ENCODE assay signal across 8 cellular contexts in the genomic region with DNA sequence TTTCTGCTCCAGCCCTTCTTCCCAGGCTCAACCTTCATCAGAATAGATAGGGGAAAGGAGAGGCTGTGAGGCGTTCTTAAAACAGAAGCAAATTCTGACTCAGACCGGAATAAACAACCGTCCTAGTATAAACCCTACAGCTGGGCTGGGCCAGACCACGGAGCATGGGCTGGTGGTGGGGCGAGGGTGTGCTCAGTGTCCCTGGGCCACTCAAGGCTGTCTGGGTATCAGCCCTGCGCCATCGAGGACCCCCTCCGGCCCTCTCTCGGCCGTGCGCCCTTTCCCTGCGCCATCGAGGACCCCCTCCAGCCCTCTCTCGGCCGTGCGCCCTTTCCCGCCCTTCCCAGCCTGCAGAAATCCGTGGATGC. TPM values are rescaled to one million over a fixed set of nuclear protein-coding genes. Genes with fewer than 3 reads are reported as not detected.
DNase-seq lines count a peak whose midpoint lies in the region; ATAC-seq and TF ChIP-seq lines count a peak whose summit lies in the region.

No MANE protein-coding gene starts in this region.

- H3K27me3 ChIP-seq in HUES48 (ENCODE audit: control insufficient read depth, insufficient read depth, low read length) = peaks cover 27% of the 10 kb centered on the region

- no peaks in the 10 kb centered on the region for H3K36me3 ChIP-seq in HUES48 (ENCODE audit: control insufficient read depth, insufficient read depth, low read length)

- ATAC-seq in GM18868 (IDR thresholded peaks at IDR 0.05; ENCODE audit: unreplicated experiment) = no peak

- H3K27me3 Mint-ChIP-seq in dendritic cell treated with granulocyte-macrophage colony-stimulating factor and Interleukin-4, amounts not matched to agents 40 ng/mL and 50 ng/mL, for 4 days = no peaks in the 10 kb centered on the region

- POLR2A ChIA-PET in GM10248 (lab: Yijun Ruan, JAX) = no interaction called here

- CTCF ChIA-PET in GM10248 (lab: Yijun Ruan, JAX) = interaction anchor here (1.3 to 5.8 kb wide), 14 partner anchors 11 to 56 kb away, joined by 3 to 68 read pairs (median 12); a partner anchor contains a TSS

- peak overlapping the region; percentile 66 for H3K27ac Mint-ChIP-seq in dendritic cell treated with granulocyte-macrophage colony-stimulating factor and Interleukin-4, amounts not matched to agents 40 ng/mL and 50 ng/mL, for 4 days

- peaks cover 10% of the 10 kb centered on the region; the same call in 1 of the 2 replicates for H3K4me1 ChIP-seq in HUES48 (ENCODE audit: control insufficient read depth, insufficient read depth, low read length)

- no peaks in the 10 kb centered on the region for H3K9me3 ChIP-seq in HUES48 (ENCODE audit: control insufficient read depth, insufficient read depth, low read length)

- in situ Hi-C loops in G401 (cut with HindIII; ENCODE audit: low sequenced_read_pairs) = no loop called here

- peak overlapping the region; percentile 2 for H3K27ac ChIP-seq in HUES48 (ENCODE audit: low read depth, low read length)

- peaks cover 22% of the 10 kb centered on the region for H3K4me1 Mint-ChIP-seq in dendritic cell treated with granulocyte-macrophage colony-stimulating factor and Interleukin-4, amounts not matched to agents 40 ng/mL and 50 ng/mL, for 4 days (ENCODE audit: low read depth)

- H3K9ac ChIP-seq in HUES48 (ENCODE audit: low read depth, low read length) = peak overlapping the region; percentile 29; the same call in 1 of the 2 replicates

- H3K4me3 Mint-ChIP-seq in dendritic cell treated with granulocyte-macrophage colony-stimulating factor and Interleukin-4, amounts not matched to agents 40 ng/mL and 50 ng/mL, for 4 days = peak overlapping the region; percentile 70

- H3K36me3 Mint-ChIP-seq in dendritic cell treated with granulocyte-macrophage colony-stimulating factor and Interleukin-4, amounts not matched to agents 40 ng/mL and 50 ng/mL, for 4 days (ENCODE audit: low read depth) = peaks cover 98% of the 10 kb centered on the region

- peak overlapping the region; percentile 74 for H3K4me3 ChIP-seq in HUES48 (ENCODE audit: low read depth, low read length)

- intact Hi-C loops in dendritic cell treated with granulocyte-macrophage colony-stimulating factor and Interleukin-4, amounts not matched to agents 40 ng/mL and 50 ng/mL, for 4 days (cut with micrococcal nuclease) = no loop called here

- no peak for TF ChIP-seq CTCF in GM10248 (IDR thresholded peaks at IDR 0.05; ENCODE audit: control extremely low read depth, extremely low read depth, low read depth, missing control alignments)

- H3K9me3 Mint-ChIP-seq in dendritic cell treated with granulocyte-macrophage colony-stimulating factor and Interleukin-4, amounts not matched to agents 40 ng/mL and 50 ng/mL, for 4 days = no peaks in the 10 kb centered on the region

- peak; percentile 26 for DNase-seq in Daoy (ENCODE audit: low read depth)
- peak; percentile 73 for DNase-seq in myocyte (ENCODE audit: low read depth)
- DNase-seq in GM10248 (ENCODE audit: extremely low spot score) = no peak
- DNase-seq in G401 (ENCODE audit: low spot score) = no peak
- no peak for DNase-seq in mesenteric fat pad (ENCODE audit: low spot score)

RNA-seq across cellular contexts. Expression of a gene that starts 36.0 kb away (rescaled TPM):
- 186 and 189 TPM in 2 replicates for total RNA-seq in Daoy (2014; rRNA removed; shearing (Covaris generic))
- total RNA-seq in myocyte (199 and 234 TPM in 2 replicates), mesenteric fat pad (190 TPM)
- 267 TPM for polyA plus RNA-seq in myocyte (2012)
- total RNA-seq in G401 (2014; rRNA removed; shearing (Covaris generic)) = 170 and 181 TPM in 2 replicates

Comparison
In these comparisons a context has a peak if more than half of its experiments do, and no peak if none do; other contexts are left out.
1. DNase-seq: peak in Daoy (single experiment) and myocyte (single experiment); none in GM10248 (single experiment), G401 (single experiment) and mesenteric fat pad (single experiment).